ENCODE assay signal across 8 cellular contexts in the genomic region with DNA sequence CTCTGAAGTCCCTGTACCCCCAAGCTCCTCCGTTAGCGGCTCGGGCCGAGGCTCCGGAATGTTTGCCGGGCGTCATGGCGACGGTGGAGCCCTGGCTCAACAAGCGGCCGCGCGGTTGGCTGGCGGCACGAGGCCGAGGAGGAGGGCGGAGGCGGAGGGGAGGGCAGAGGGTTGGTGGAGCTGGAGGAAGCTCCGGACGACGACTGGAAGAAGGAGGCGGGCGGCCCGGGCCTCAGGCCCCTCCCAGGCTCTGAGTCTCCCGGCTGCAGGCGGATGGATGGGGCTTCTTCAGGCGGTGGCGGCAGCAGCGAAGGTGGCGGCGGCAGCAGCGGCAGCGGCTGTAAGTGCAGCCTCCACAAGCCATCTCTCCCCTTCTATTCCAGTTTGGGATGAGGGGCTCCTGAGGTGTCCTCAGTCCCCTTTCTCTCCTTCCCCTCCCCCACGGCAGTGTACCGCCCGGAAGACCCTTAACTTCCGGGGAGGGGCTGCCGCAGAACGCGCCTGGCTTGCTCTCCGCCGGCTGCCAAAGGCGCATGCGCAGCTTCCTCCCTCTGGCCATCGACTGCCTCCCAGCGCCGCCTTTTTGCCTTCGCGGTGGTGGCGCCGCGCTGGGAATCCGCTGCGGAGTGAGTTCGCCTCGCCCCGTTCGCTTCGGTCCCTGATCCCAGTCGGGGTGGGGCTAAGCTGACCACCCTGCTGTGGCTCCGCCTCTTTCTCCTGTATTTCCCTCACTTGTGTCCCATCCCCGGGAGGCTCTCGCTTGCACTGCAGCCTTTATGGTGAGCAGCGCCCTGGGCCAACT. TPM values are rescaled to one million over a fixed set of nuclear protein-coding genes. Genes with fewer than 3 reads are reported as not detected.
DNase-seq lines count a peak whose midpoint lies in the region; ATAC-seq and TF ChIP-seq lines count a peak whose summit lies in the region.

A gene with protein sequence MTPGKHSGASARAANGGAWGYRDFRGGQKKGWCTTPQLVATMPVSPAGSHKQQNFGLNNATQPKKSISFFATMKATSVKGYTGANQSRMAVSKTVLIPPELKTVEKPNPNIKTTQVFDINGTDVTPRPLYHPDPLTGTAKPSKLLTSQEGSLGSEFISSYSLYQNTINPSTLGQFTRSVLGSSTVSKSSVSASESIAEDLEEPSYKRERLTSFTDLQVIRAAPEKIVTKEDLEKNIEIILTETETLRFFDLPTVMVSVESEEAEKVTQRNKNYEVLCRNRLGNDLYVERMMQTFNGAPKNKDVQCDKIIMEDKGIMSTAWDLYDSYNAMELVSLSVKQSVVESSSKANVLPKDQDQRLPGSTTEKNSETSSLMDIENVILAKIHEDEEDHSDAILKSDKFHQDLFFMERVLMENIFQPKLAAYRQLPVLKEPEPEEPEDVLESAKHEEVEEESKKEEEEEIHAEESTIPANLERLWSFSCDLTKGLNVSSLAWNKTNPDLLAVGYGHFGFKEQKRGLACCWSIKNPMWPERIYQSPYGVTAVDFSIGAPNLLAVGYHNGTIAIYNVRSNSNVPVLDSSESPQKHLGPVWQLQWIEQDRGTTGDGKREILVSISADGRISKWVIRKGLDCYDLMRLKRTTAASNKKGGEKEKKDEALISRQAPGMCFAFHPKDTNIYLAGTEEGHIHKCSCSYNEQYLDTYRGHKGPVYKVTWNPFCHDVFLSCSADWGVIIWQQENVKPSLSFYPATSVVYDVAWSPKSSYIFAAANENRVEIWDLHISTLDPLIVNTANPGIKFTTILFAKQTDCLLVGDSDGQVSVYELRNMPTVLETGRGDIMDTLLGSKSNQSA (minus strand): TSS at position 101 of the 802 bp plus-strand sequence. CDS start 25 bp downstream, at position 76.
A gene (plus strand): TSS at position 235 of the 802 bp plus-strand sequence. CDS start 39 bp downstream, at position 274.

- DNase-seq in GM12865 (ENCODE audit: low read depth) (peak; percentile 98), NCI-H1105 treated with DMSO at 0.1 percent for 48 hours (lab: John Stamatoyannopoulos, UW) (peak; percentile 98), SKM-1 treated with dmso at 0.1 percent for 144 hours (lab: John Stamatoyannopoulos, UW; ENCODE audit: unreplicated experiment) (peak; percentile 97), glutamatergic neuron (peak; percentile 99), osteoblast (ENCODE audit: insufficient read length, low spot score, missing footprints) (peak; percentile 99), thoracic aorta (ENCODE audit: low spot score) (peak; percentile 90)
- peak; percentile 96 for DNase-seq in activated naive CD8-positive, alpha-beta T cell treated with anti-CD3 and anti-CD28 coated beads, Interleukin-2, amount 10 ng/mL, durations not matched to agents 7 days and 5 days

- peak within 1 kb of the TSS; percentile 92 for H3K4me2 ChIP-seq in osteoblast (ENCODE audit: insufficient read depth, low read length)

- peaks cover 16% of the 10 kb centered on the region for H3K36me3 Mint-ChIP-seq in activated naive CD8-positive, alpha-beta T cell treated with anti-CD3 and anti-CD28 coated beads, Interleukin-2, amount 10 ng/mL, durations not matched to agents 7 days and 5 days
- no peaks in the 10 kb centered on the region for H3K36me3 Mint-ChIP-seq in glutamatergic neuron (ENCODE audit: unreplicated experiment)

- H3K36me3 ChIP-seq in osteoblast (ENCODE audit: insufficient read depth, low read length): peaks cover 4% of the 10 kb centered on the region
- no peaks in the 10 kb centered on the region for H3K36me3 ChIP-seq in thoracic aorta

- peaks cover 74% of the 10 kb centered on the region for H3K79me2 ChIP-seq in osteoblast (ENCODE audit: insufficient read depth, low read length)

- no peaks in the 10 kb centered on the region for H3K9me3 Mint-ChIP-seq in activated naive CD8-positive, alpha-beta T cell treated with anti-CD3 and anti-CD28 coated beads, Interleukin-2, amount 10 ng/mL, durations not matched to agents 7 days and 5 days
- H3K9me3 Mint-ChIP-seq in glutamatergic neuron (ENCODE audit: unreplicated experiment): peaks cover 8% of the 10 kb centered on the region

- H3K27me3 ChIP-seq in osteoblast (ENCODE audit: insufficient read depth, low read length): no peaks in the 10 kb centered on the region
- no peaks in the 10 kb centered on the region for H3K27me3 ChIP-seq in thoracic aorta (replicated peaks; ENCODE audit: insufficient read depth)

- H3K27ac Mint-ChIP-seq in activated naive CD8-positive, alpha-beta T cell treated with anti-CD3 and anti-CD28 coated beads, Interleukin-2, amount 10 ng/mL, durations not matched to agents 7 days and 5 days: peak within 1 kb of the TSS; percentile 91
- H3K27ac Mint-ChIP-seq in glutamatergic neuron (ENCODE audit: unreplicated experiment): peak within 1 kb of the TSS; percentile 95

- H3K4me1 Mint-ChIP-seq in activated naive CD8-positive, alpha-beta T cell treated with anti-CD3 and anti-CD28 coated beads, Interleukin-2, amount 10 ng/mL, durations not matched to agents 7 days and 5 days: peaks cover 42% of the 10 kb centered on the region
- H3K4me1 Mint-ChIP-seq in glutamatergic neuron (ENCODE audit: low read depth, unreplicated experiment): peaks cover 17% of the 10 kb centered on the region

- no peaks in the 10 kb centered on the region for H3K9me3 ChIP-seq in osteoblast (ENCODE audit: low read depth, low read length)
- H3K9me3 ChIP-seq in thoracic aorta: no peaks in the 10 kb centered on the region

- H3K4me1 ChIP-seq in osteoblast (ENCODE audit: insufficient read depth, low read length): peaks cover 27% of the 10 kb centered on the region
- H3K4me1 ChIP-seq in thoracic aorta (ENCODE audit: control insufficient read depth in 1 of 2, low read depth in 2 of 2): peaks cover 17 to 35% of the 10 kb centered on the region in 2 donors

- POLR2A ChIA-PET in activated naive CD8-positive, alpha-beta T cell treated with anti-CD3 and anti-CD28 coated beads, Interleukin-2, amount 10 ng/mL, durations not matched to agents 7 days and 5 days (lab: Charles Lee): interaction anchor here (0.6 to 1.7 kb wide), 17 partner anchors 9 to 1113 kb away, joined by 3 to 15 read pairs (median 3); a partner anchor contains a TSS

- peak within 1 kb of the TSS; percentile 92 for H3K4me3 Mint-ChIP-seq in activated naive CD8-positive, alpha-beta T cell treated with anti-CD3 and anti-CD28 coated beads, Interleukin-2, amount 10 ng/mL, durations not matched to agents 7 days and 5 days
- H3K4me3 Mint-ChIP-seq in glutamatergic neuron (ENCODE audit: unreplicated experiment): peak within 1 kb of the TSS; percentile 94

- H2AFZ ChIP-seq in osteoblast (ENCODE audit: low read length): peak within 1 kb of the TSS; percentile 96

- TF ChIP-seq CTCF in GM12865 (IDR thresholded peaks at IDR 0.05; ENCODE audit: insufficient read depth, low read depth, low read length, missing control alignments) (peak; percentile 24), glutamatergic neuron (IDR thresholded peaks at IDR 0.05; ENCODE audit: partially characterized antibody, unreplicated experiment) (no peak), osteoblast (IDR thresholded peaks at IDR 0.05; ENCODE audit: extremely low read depth, low read depth, low read length) (no peak), thoracic aorta (IDR thresholded peaks at IDR 0.05) (peak; percentile 45)

- H3K27me3 Mint-ChIP-seq in activated naive CD8-positive, alpha-beta T cell treated with anti-CD3 and anti-CD28 coated beads, Interleukin-2, amount 10 ng/mL, durations not matched to agents 7 days and 5 days: no peaks in the 10 kb centered on the region
- H3K27me3 Mint-ChIP-seq in glutamatergic neuron (ENCODE audit: unreplicated experiment): peaks cover 5% of the 10 kb centered on the region

- H3K27ac ChIP-seq in osteoblast (ENCODE audit: low read depth, low read length): peak within 1 kb of the TSS; percentile 99
- H3K27ac ChIP-seq in thoracic aorta: peak within 1 kb of the TSS; percentile 87 to 95

- peak within 1 kb of the TSS; percentile 96 for H3K4me3 ChIP-seq in GM12865 (ENCODE audit: low read depth, low read length)
- peak within 1 kb of the TSS; percentile 96 for H3K4me3 ChIP-seq in osteoblast (ENCODE audit: insufficient read depth, low read length)
- peak within 1 kb of the TSS; percentile 80 for H3K4me3 ChIP-seq in thoracic aorta

- ATAC-seq in HG02678 (IDR thresholded peaks at IDR 0.05; ENCODE audit: unreplicated experiment) (peak; percentile 96), thoracic aorta (ENCODE audit: insufficient number of reproducible peaks, low FRiP score, low read depth) (peak; percentile 94)
- peak; percentile 97 for ATAC-seq in activated naive CD8-positive, alpha-beta T cell treated with anti-CD3 and anti-CD28 coated beads, Interleukin-2, amount 10 ng/mL, durations not matched to agents 7 days and 5 days (ENCODE audit: low read depth)

- H4K20me1 ChIP-seq in osteoblast (ENCODE audit: insufficient read depth, low read length): peaks cover 6% of the 10 kb centered on the region

RNA-seq across cellular contexts. Expression of the first gene that starts in this region (rescaled TPM):
- total RNA-seq in activated naive CD8-positive, alpha-beta T cell treated with anti-CD3 and anti-CD28 coated beads, Interleukin-2, amount 10 ng/mL, durations not matched to agents 7 days and 5 days: 1 to 10 TPM; 3.1 to 4.2 TPM
- total RNA-seq in glutamatergic neuron (ENCODE audit: unreplicated experiment) (0.78 TPM), osteoblast (12.7 and 15.0 TPM in 2 replicates), thoracic aorta (1 to 10 TPM; 1.9 to 5.9 TPM)

RNA-seq across cellular contexts. Expression of the second gene that starts in this region (rescaled TPM):
- total RNA-seq in activated naive CD8-positive, alpha-beta T cell treated with anti-CD3 and anti-CD28 coated beads, Interleukin-2, amount 10 ng/mL, durations not matched to agents 7 days and 5 days: 10 to 100 TPM; 55.5 to 57.1 TPM
- total RNA-seq in glutamatergic neuron (ENCODE audit: unreplicated experiment) (19.0 TPM), osteoblast (53.2 and 58.0 TPM in 2 replicates), thoracic aorta (10 to 100 TPM; 46.0 to 50.9 TPM)

Comparison
In these comparisons a context has a peak if more than half of its experiments do, and no peak if none do; other contexts are left out.
1. Peak in every context shown above with its lines: DNase-seq, ATAC-seq, H3K4me3 ChIP-seq and H3K27ac ChIP-seq.
2. CTCF ChIP-seq: peak in GM12865 (single experiment) and thoracic aorta (single experiment); none in glutamatergic neuron (single experiment) and osteoblast (single experiment).